9 cellular contexts compared by ENCODE assay signal in the genomic region with DNA sequence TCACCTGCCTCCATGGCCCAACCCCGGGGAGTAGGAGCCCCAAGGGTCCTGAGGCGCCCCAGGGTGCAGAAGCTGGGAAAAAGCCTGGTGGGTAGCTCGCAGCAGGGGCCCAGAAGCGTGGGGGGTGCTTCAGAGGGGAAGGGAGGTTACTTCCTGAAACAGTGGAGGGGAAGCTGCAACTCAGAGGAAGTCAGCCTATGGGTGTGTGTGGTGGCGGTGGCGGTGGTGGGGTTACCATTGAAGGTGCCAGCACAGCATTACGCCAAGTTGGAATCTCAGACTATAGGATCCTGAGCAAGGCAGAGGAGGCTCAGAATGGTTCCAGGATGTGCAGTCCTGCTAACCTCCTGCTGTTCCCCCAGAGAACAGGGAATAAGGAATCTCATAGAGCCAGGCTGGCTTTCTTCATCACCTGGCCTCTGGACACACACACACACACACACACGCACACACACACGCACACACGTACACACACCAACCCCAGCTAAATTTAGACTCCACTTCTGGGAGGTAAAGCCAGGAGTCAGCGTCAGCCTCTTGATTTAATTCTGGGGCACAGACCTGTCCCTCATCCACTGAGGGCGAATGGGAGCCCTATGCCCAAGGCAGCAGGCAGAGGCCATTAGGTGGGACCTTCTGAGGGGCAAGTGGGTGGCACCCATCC. TPM values are rescaled to one million over a fixed set of nuclear protein-coding genes. Genes with fewer than 3 reads are reported as not detected.
DNase-seq lines count a peak whose midpoint lies in the region; ATAC-seq and FAIRE-seq lines count a peak whose summit lies in the region.
"Had no signal": no experiment of that assay in that cellular context is flagged by ENCODE, and none has a peak within 500 bp of the region (broad histone marks: within the 10 kb centered on the region; RNA-seq: fewer than 3 reads in every experiment).

No MANE protein-coding gene starts in this region.

- FAIRE-seq in HTR-8/SVneo (lab: Jason Lieb, UNC) = no peak
- FAIRE-seq: islet of Langerhans had no signal

- H3K4me3 ChIP-seq in MG63 (peak overlapping the region; percentile 70), mucosa of rectum (ENCODE audit: low read length in 2 of 2) (peak overlapping the region; percentile 88)
- peak overlapping the region; percentile 79 for H3K4me3 ChIP-seq in effector memory CD4-positive, alpha-beta T cell (ENCODE audit: insufficient read depth, low read depth, low read length, poor library complexity, severe bottlenecking)

- intact Hi-C loops in activated CD4-positive, alpha-beta memory T cell treated with anti-CD3 and anti-CD28 coated beads for 36 hours (cut with micrococcal nuclease) = loop anchor here (1.0 to 2.0 kb wide), 2 partner anchors 13 to 140 kb away; a partner anchor contains a TSS

- H3K27me3 Mint-ChIP-seq in activated CD4-positive, alpha-beta memory T cell treated with anti-CD3 and anti-CD28 coated beads for 36 hours = no peaks in the 10 kb centered on the region

- no peak for DNase-seq in MG63
- DNase-seq in activated CD4-positive, alpha-beta memory T cell treated with anti-CD3 and anti-CD28 coated beads for 36 hours = peak; percentile 86
- peak; percentile 73 to 77 (median 75) for DNase-seq in effector memory CD4-positive, alpha-beta T cell
- DNase-seq in stimulated activated CD8-positive, alpha-beta memory T cell treated with anti-CD3 and anti-CD28 coated beads, Interleukin-7, amount 100 ng/mL, for 48 hours (ENCODE audit: extremely low read depth in 1 of 2, low read depth in 1 of 2) = peak; percentile 46 to 77
- no peak for DNase-seq in HTR-8/SVneo (ENCODE audit: insufficient read length, low spot score)

- H3K9me3 ChIP-seq in MG63 (no peaks in the 10 kb centered on the region), mucosa of rectum (ENCODE audit: control insufficient read depth in 2 of 2, low read length in 2 of 2) (no peaks in the 10 kb centered on the region)
- no peaks in the 10 kb centered on the region for H3K9me3 ChIP-seq in effector memory CD4-positive, alpha-beta T cell (ENCODE audit: control insufficient read depth, low read length)

- H3K27me3 ChIP-seq in MG63 = no peaks in the 10 kb centered on the region
- no peaks in the 10 kb centered on the region for H3K27me3 ChIP-seq in effector memory CD4-positive, alpha-beta T cell (replicated peaks; ENCODE audit: control insufficient read depth, insufficient read depth, low read length, poor library complexity, severe bottlenecking)
- no peaks in the 10 kb centered on the region for H3K27me3 ChIP-seq in mucosa of rectum (ENCODE audit: control insufficient read depth in 2 of 2, insufficient read depth in 2 of 2, low read length in 2 of 2)

- ATAC-seq in GM18511 (IDR thresholded peaks at IDR 0.05; ENCODE audit: unreplicated experiment) (peak; percentile 15), HG02981 (IDR thresholded peaks at IDR 0.05; ENCODE audit: unreplicated experiment) (no peak)

- H3K27ac ChIP-seq in effector memory CD4-positive, alpha-beta T cell (ENCODE audit: insufficient read depth, low read length, poor library complexity, severe bottlenecking) = peak overlapping the region; percentile 77
- H3K27ac ChIP-seq in mucosa of rectum (ENCODE audit: low read depth in 2 of 2, low read length in 2 of 2) = peak overlapping the region; percentile 89 to 97

- H3K36me3 Mint-ChIP-seq in activated CD4-positive, alpha-beta memory T cell treated with anti-CD3 and anti-CD28 coated beads for 36 hours = peaks cover 36% of the 10 kb centered on the region

- CTCF ChIA-PET in activated CD4-positive, alpha-beta memory T cell treated with anti-CD3 and anti-CD28 coated beads for 36 hours (lab: Charles Lee) = interaction anchor here (0.6 to 4.3 kb wide), 14 partner anchors 9 to 148 kb away, joined by 3 to 31 read pairs (median 10); a partner anchor contains a TSS

- peaks cover 49% of the 10 kb centered on the region for H3K36me3 ChIP-seq in MG63
- H3K36me3 ChIP-seq in effector memory CD4-positive, alpha-beta T cell (ENCODE audit: control insufficient read depth, insufficient read depth, low read length) = peaks cover 52% of the 10 kb centered on the region
- H3K36me3 ChIP-seq in mucosa of rectum (ENCODE audit: control insufficient read depth in 2 of 2, insufficient read depth in 2 of 2, low read length in 2 of 2) = peaks cover 38 to 49% of the 10 kb centered on the region in 2 donors

- peaks cover 25% of the 10 kb centered on the region for H3K4me1 ChIP-seq in effector memory CD4-positive, alpha-beta T cell (ENCODE audit: control insufficient read depth, insufficient read depth, low read length, poor library complexity, severe bottlenecking)
- peaks cover 17 to 20% of the 10 kb centered on the region in 2 donors for H3K4me1 ChIP-seq in mucosa of rectum (ENCODE audit: control insufficient read depth in 2 of 2, insufficient read depth in 2 of 2, low read length in 2 of 2)

- H3K9ac ChIP-seq in mucosa of rectum (ENCODE audit: low read depth in 1 of 2, low read length in 2 of 2) = peak overlapping the region; percentile 82 to 88

- peak overlapping the region; percentile 97 for H3K27ac Mint-ChIP-seq in activated CD4-positive, alpha-beta memory T cell treated with anti-CD3 and anti-CD28 coated beads for 36 hours

- H3K4me3 Mint-ChIP-seq in activated CD4-positive, alpha-beta memory T cell treated with anti-CD3 and anti-CD28 coated beads for 36 hours = peak overlapping the region; percentile 92

- no peaks in the 10 kb centered on the region for H3K9me3 Mint-ChIP-seq in activated CD4-positive, alpha-beta memory T cell treated with anti-CD3 and anti-CD28 coated beads for 36 hours

- POLR2A ChIA-PET in activated CD4-positive, alpha-beta memory T cell treated with anti-CD3 and anti-CD28 coated beads for 36 hours (lab: Charles Lee) = interaction anchor here (0.6 to 3.9 kb wide), 15 partner anchors 11 to 1976 kb away, joined by 3 to 41 read pairs (median 5); a partner anchor contains a TSS

- H3K4me1 Mint-ChIP-seq in activated CD4-positive, alpha-beta memory T cell treated with anti-CD3 and anti-CD28 coated beads for 36 hours (ENCODE audit: low read depth) = peaks cover 25% of the 10 kb centered on the region

RNA-seq across cellular contexts. Expression of a gene that starts 1.3 kb away (rescaled TPM):
- 7.7 and 9.3 TPM in 2 replicates for total RNA-seq in MG63 (2014; rRNA removed; shearing (Covaris generic); ENCODE audit: low replicate concordance)
- total RNA-seq in activated CD4-positive, alpha-beta memory T cell treated with anti-CD3 and anti-CD28 coated beads for 36 hours = 100 to 1,000 TPM in 1 of 2 experiments, 10 to 100 TPM in 1; 98.1 to 108 TPM

RNA-seq across cellular contexts. Expression of a gene that starts 13.1 kb away (rescaled TPM):
- total RNA-seq in MG63 (2014; rRNA removed; shearing (Covaris generic); ENCODE audit: low replicate concordance) = 0.96 and 3.6 TPM in 2 replicates
- 10 to 100 TPM; 60.8 to 78.0 TPM for total RNA-seq in activated CD4-positive, alpha-beta memory T cell treated with anti-CD3 and anti-CD28 coated beads for 36 hours

RNA-seq across cellular contexts. Expression of a gene that starts 18.1 kb away (rescaled TPM):
- total RNA-seq in MG63 (2014; rRNA removed; shearing (Covaris generic); ENCODE audit: low replicate concordance) = 154 and 223 TPM in 2 replicates
- total RNA-seq in activated CD4-positive, alpha-beta memory T cell treated with anti-CD3 and anti-CD28 coated beads for 36 hours = 10 to 100 TPM; 67.0 to 68.7 TPM

RNA-seq across cellular contexts. Expression of a gene that starts 22.4 kb away (rescaled TPM):
- total RNA-seq in MG63 (2014; rRNA removed; shearing (Covaris generic); ENCODE audit: low replicate concordance) = 12.8 and 35.3 TPM in 2 replicates
- total RNA-seq in activated CD4-positive, alpha-beta memory T cell treated with anti-CD3 and anti-CD28 coated beads for 36 hours = 1 to 10 TPM; 8.5 to 8.7 TPM

RNA-seq across cellular contexts. Expression of a gene that starts 22.5 kb away (rescaled TPM):
- 5.9 and 7.4 TPM in 2 replicates for total RNA-seq in MG63 (2014; rRNA removed; shearing (Covaris generic); ENCODE audit: low replicate concordance)
- total RNA-seq in activated CD4-positive, alpha-beta memory T cell treated with anti-CD3 and anti-CD28 coated beads for 36 hours = 10 to 100 TPM; 66.4 to 67.9 TPM

Comparison
In these comparisons a context has a peak if more than half of its experiments do, and no peak if none do; other contexts are left out.
1. DNase-seq: peak in activated CD4-positive, alpha-beta memory T cell treated with anti-CD3 and anti-CD28 coated beads for 36 hours (single experiment), effector memory CD4-positive, alpha-beta T cell (3 of 3) and stimulated activated CD8-positive, alpha-beta memory T cell treated with anti-CD3 and anti-CD28 coated beads, Interleukin-7, amount 100 ng/mL, for 48 hours (2 of 2); none in MG63 (single experiment) and HTR-8/SVneo (single experiment).
2. RNA of a gene that starts 13.1 kb away (total RNA-seq): 60.8 to 78.0 TPM in activated CD4-positive, alpha-beta memory T cell treated with anti-CD3 and anti-CD28 coated beads for 36 hours; 0.96 to 3.6 TPM in MG63; every median in the first group is over 10 times any median in the second.
3. Peak in every context shown above with its lines, with median percentiles within 50 percentile points of each other: H3K4me3 ChIP-seq.